8 cellular contexts compared by ENCODE assay signal in the genomic region with DNA sequence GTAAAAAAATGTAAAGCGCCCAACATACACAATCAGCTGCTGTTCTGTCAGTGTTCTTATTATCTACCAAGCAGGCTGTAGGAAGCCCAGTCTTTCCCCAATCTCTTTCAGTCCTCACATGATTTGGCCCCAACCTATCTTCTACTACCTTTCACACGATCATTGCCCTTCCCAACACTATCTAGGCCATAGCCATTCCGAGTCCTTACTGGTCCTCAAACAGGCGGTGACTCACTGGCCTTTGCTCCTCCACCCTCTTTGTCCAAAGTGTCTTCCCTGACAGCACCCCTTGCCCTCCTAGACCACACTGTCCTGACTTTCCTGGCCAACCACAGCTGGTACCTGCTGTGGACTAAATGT. TPM values are rescaled to one million over a fixed set of nuclear protein-coding genes. Genes with fewer than 3 reads are reported as not detected.
DNase-seq lines count a peak whose midpoint lies in the region; ATAC-seq and TF ChIP-seq lines count a peak whose summit lies in the region.

No MANE protein-coding gene starts in this region.

- POLR2A ChIA-PET in AG04450 (lab: Yijun Ruan, JAX) = no interaction called here

- peaks cover 30% of the 10 kb centered on the region for H3K4me1 ChIP-seq in Karpas-422 (ENCODE audit: low read length)

- no peaks in the 10 kb centered on the region for H3K27me3 ChIP-seq in AG04450 (ENCODE audit: control insufficient read depth, insufficient read depth, low read length)
- no peaks in the 10 kb centered on the region for H3K27me3 ChIP-seq in Karpas-422 (ENCODE audit: low read length)

- no peaks in the 10 kb centered on the region for H3K9me2 ChIP-seq in Karpas-422 (replicated peaks; ENCODE audit: insufficient read depth, low read length)

- H3K4me1 Mint-ChIP-seq in chondrocyte (ENCODE audit: low read depth) (peaks cover 16% of the 10 kb centered on the region), natural killer cell (peaks cover 25% of the 10 kb centered on the region in 2 donors)

- intact Hi-C loops in natural killer cell (cut with micrococcal nuclease) = no loop called here

- DNase-seq in AG04450 (ENCODE audit: low read depth, low spot score) = no peak
- no peak for DNase-seq in Karpas-422
- DNase-seq in chondrocyte (ENCODE audit: low spot score) = peak; percentile 2
- no peak for DNase-seq in natural killer cell
- no peak for DNase-seq in stimulated activated naive CD4-positive, alpha-beta T cell (lab: John Stamatoyannopoulos, UW)
- DNase-seq in NCI-H146 (lab: John Stamatoyannopoulos, UW) = no peak
- DNase-seq in SW 1271 (lab: John Stamatoyannopoulos, UW) = no peak

- H3K4me3 ChIP-seq in AG04450 (ENCODE audit: low read depth, low read length) (peak overlapping the region; percentile 96; the same call in 1 of the 2 replicates), Karpas-422 (ENCODE audit: low read length) (peak overlapping the region; percentile 91)

- peak overlapping the region; percentile 97 for H3K27ac Mint-ChIP-seq in chondrocyte (ENCODE audit: unreplicated experiment)
- peak overlapping the region; percentile 94 to 99 for H3K27ac Mint-ChIP-seq in natural killer cell

- no peak for TF ChIP-seq CTCF in AG04450 (IDR thresholded peaks at IDR 0.05; ENCODE audit: low read depth, low read length)
- no peak for TF ChIP-seq CTCF in chondrocyte (IDR thresholded peaks at IDR 0.05)
- TF ChIP-seq CTCF in natural killer cell (IDR thresholded peaks at IDR 0.05) = no peak

- no peaks in the 10 kb centered on the region for H3K36me3 Mint-ChIP-seq in chondrocyte (ENCODE audit: low read depth)
- no peaks in the 10 kb centered on the region for H3K36me3 Mint-ChIP-seq in natural killer cell

- no peak overlapping the region for H2AFZ ChIP-seq in Karpas-422 (ENCODE audit: low read length)

- H3K27me3 Mint-ChIP-seq in chondrocyte (ENCODE audit: low read depth) (no peaks in the 10 kb centered on the region), natural killer cell (ENCODE audit: low read depth in 2 of 2) (no peaks in the 10 kb centered on the region)

- H3K4me3 Mint-ChIP-seq in chondrocyte (ENCODE audit: unreplicated experiment) (peak overlapping the region; percentile 81), natural killer cell (peak overlapping the region; percentile 91)

- H3K9me3 Mint-ChIP-seq in chondrocyte (ENCODE audit: low read depth) (no peaks in the 10 kb centered on the region), natural killer cell (no peaks in the 10 kb centered on the region)

- ATAC-seq in natural killer cell = no peak
- ATAC-seq in GM21529 (IDR thresholded peaks at IDR 0.05; ENCODE audit: unreplicated experiment) = no peak

- peak overlapping the region; percentile 82 for H3K27ac ChIP-seq in AG04450 (ENCODE audit: low read depth, low read length)
- peak overlapping the region; percentile 59 for H3K27ac ChIP-seq in Karpas-422 (ENCODE audit: low read length)

- H3K4me2 ChIP-seq in Karpas-422 (ENCODE audit: low read depth, low read length, poor library complexity, severe bottlenecking) = peak overlapping the region; percentile 95

- CTCF ChIA-PET in AG04450 (lab: Charles Lee) = interaction anchor here (1.2 to 2.0 kb wide), 3 partner anchors 17 to 29 kb away, joined by 6 to 7 read pairs (median 6); a partner anchor contains a TSS

- H3K9ac ChIP-seq in Karpas-422 (ENCODE audit: low read length) = peak overlapping the region; percentile 97

- H3K9me3 ChIP-seq in AG04450 (ENCODE audit: control insufficient read depth, insufficient read depth, low read length) (no peaks in the 10 kb centered on the region; the same call in 1 of the 2 replicates), Karpas-422 (ENCODE audit: low read length) (no peaks in the 10 kb centered on the region)

- no peaks in the 10 kb centered on the region for H3K36me3 ChIP-seq in Karpas-422 (ENCODE audit: insufficient read depth, low read length)

- no peaks in the 10 kb centered on the region for H4K20me1 ChIP-seq in Karpas-422 (ENCODE audit: insufficient read depth, low read depth, low read length)

- peaks cover 22% of the 10 kb centered on the region for H3K79me2 ChIP-seq in Karpas-422 (ENCODE audit: low read length)

RNA-seq across cellular contexts. Expression of a gene that starts 0.9 kb away (rescaled TPM):
- 24.7 and 26.4 TPM in 2 replicates for polyA plus RNA-seq in AG04450 (2011; rRNA removed)
- 34.3 and 48.3 TPM in 2 replicates for polyA minus RNA-seq in AG04450 (2011; rRNA and poly(A)+ RNA removed)
- total RNA-seq in Karpas-422 (2014; rRNA removed; shearing (Covaris generic); ENCODE audit: low replicate concordance) = 20.5 and 29.9 TPM in 2 replicates
- total RNA-seq in chondrocyte = 13.9 to 19.3 TPM (median 14.8 TPM) in 3 replicates
- 10 to 100 TPM; 13.3 to 17.2 (median 14.1) TPM for total RNA-seq in natural killer cell

RNA-seq across cellular contexts. Expression of a gene that starts 29.9 kb away (rescaled TPM):
- 13.6 and 13.7 TPM in 2 replicates for polyA plus RNA-seq in AG04450 (2011; rRNA removed)
- polyA minus RNA-seq in AG04450 (2011; rRNA and poly(A)+ RNA removed) = 18.7 and 19.7 TPM in 2 replicates
- total RNA-seq in Karpas-422 (2014; rRNA removed; shearing (Covaris generic); ENCODE audit: low replicate concordance) = 22.7 and 27.9 TPM in 2 replicates
- total RNA-seq in chondrocyte = 11.6 to 20.0 TPM (median 17.1 TPM) in 3 replicates
- 10 to 100 TPM; 31.7 to 60.0 (median 36.3) TPM for total RNA-seq in natural killer cell
